Comparison of ENCODE assay signal across 27 cellular contexts in genomic region chr4:13722649-13723048, GRCh38.
DNase-seq lines count a peak whose midpoint lies in the region; ATAC-seq, FAIRE-seq and TF ChIP-seq lines count a peak whose summit lies in the region.
"Had no signal": no experiment of that assay in that cellular context is flagged by ENCODE, and none has a peak within 500 bp of the region (broad histone marks: within the 10 kb centered on the region; RNA-seq: fewer than 3 reads in every experiment).

No MANE protein-coding gene starts in this region.

- ATAC-seq in left colon: peak; percentile 61
- no peak for ATAC-seq in HG02678 (IDR thresholded peaks at IDR 0.05; ENCODE audit: unreplicated experiment)
- no peak for ATAC-seq in HG02642 (IDR thresholded peaks at IDR 0.05; ENCODE audit: poor library complexity, unreplicated experiment)
- ATAC-seq: GM12878 had no signal

- no peaks in the 10 kb centered on the region for H3K9me3 Mint-ChIP-seq in progenitor cell of endocrine pancreas (ENCODE audit: low read depth)
- H3K9me3 Mint-ChIP-seq: CD4-positive, alpha-beta memory T cell had no signal

- no peaks in the 10 kb centered on the region for H3K36me3 ChIP-seq in small intestine (ENCODE audit: control insufficient read depth in 2 of 2, insufficient read depth in 2 of 2, low read length in 2 of 2)
- H3K36me3 ChIP-seq: BE2C, BLaER1 had no signal

- H3K27ac Mint-ChIP-seq in progenitor cell of endocrine pancreas: peak overlapping the region; percentile 7
- H3K27ac Mint-ChIP-seq: CD4-positive, alpha-beta memory T cell; CD4-positive, CD25-positive, alpha-beta regulatory T cell; CD8-positive, alpha-beta memory T cell had no signal

- TF ChIP-seq CTCF in progenitor cell of endocrine pancreas (IDR thresholded peaks at IDR 0.05; ENCODE audit: unreplicated experiment): no peak

- no peak overlapping the region for H3K4me3 Mint-ChIP-seq in progenitor cell of endocrine pancreas (ENCODE audit: low read depth)
- H3K4me3 Mint-ChIP-seq: CD14-positive monocyte; CD4-positive, alpha-beta memory T cell; CD4-positive, CD25-positive, alpha-beta regulatory T cell; CD8-positive, alpha-beta memory T cell had no signal

- no peaks in the 10 kb centered on the region for H3K27me3 ChIP-seq in small intestine (ENCODE audit: control insufficient read depth in 2 of 2, insufficient read depth in 2 of 2, low read length in 2 of 2)
- H3K27me3 ChIP-seq: BE2C, BLaER1 had no signal

- H3K36me3 Mint-ChIP-seq in progenitor cell of endocrine pancreas (ENCODE audit: insufficient read depth): no peaks in the 10 kb centered on the region
- H3K36me3 Mint-ChIP-seq: CD14-positive monocyte; CD4-positive, alpha-beta memory T cell; CD4-positive, CD25-positive, alpha-beta regulatory T cell; CD8-positive, alpha-beta memory T cell had no signal

- H3K4me3 ChIP-seq in small intestine (ENCODE audit: low read depth in 1 of 2, low read length in 2 of 2): no peak overlapping the region
- H3K4me3 ChIP-seq: BLaER1, GM12878 had no signal

- no peak for FAIRE-seq in small intestine (lab: Jason Lieb, UNC)
- FAIRE-seq: A204.1, GM12878, GM12892, GM18507 had no signal

- DNase-seq in left colon (no peak), progenitor cell of endocrine pancreas (ENCODE audit: low spot score, unreplicated experiment) (no peak), small intestine (peak; percentile 58), NCI-H1930 (lab: John Stamatoyannopoulos, UW) (no peak)
- DNase-seq: 8988T; ACHN; BE2C; C1 segment of cervical spinal cord; CD4-positive, alpha-beta memory T cell; CD4-positive, CD25-positive, alpha-beta regulatory T cell; CD8-positive, alpha-beta memory T cell; COR-L47; DMS 273 treated with DMSO at 0.1 percent for 48 hours; DMS153; DMS53; DMS79; DND-41; EL; GDM1 had no signal

- 19 to 67% (median 50%) methylated on average over 1 of the region's 1 CpG for WGBS in small intestine, 3 donors

- H3K27ac ChIP-seq in small intestine (ENCODE audit: low read depth in 1 of 2, low read length in 1 of 2): peak overlapping the region in 1 of 2 donors; percentile 28
- H3K27ac ChIP-seq: BLaER1 had no signal

- no peaks in the 10 kb centered on the region for H3K4me1 Mint-ChIP-seq in progenitor cell of endocrine pancreas (ENCODE audit: low read depth)
- H3K4me1 Mint-ChIP-seq: CD14-positive monocyte; CD4-positive, alpha-beta memory T cell; CD4-positive, CD25-positive, alpha-beta regulatory T cell; CD8-positive, alpha-beta memory T cell had no signal

- H3K4me1 ChIP-seq in small intestine (ENCODE audit: control insufficient read depth in 2 of 2, insufficient read depth in 1 of 2, low read depth in 1 of 2, low read length in 1 of 2): peaks cover 0 to 6% of the 10 kb centered on the region in 2 donors
- H3K4me1 ChIP-seq: BE2C, BLaER1 had no signal

- no peaks in the 10 kb centered on the region for H3K9me3 ChIP-seq in small intestine (ENCODE audit: control insufficient read depth, low read depth)
- H3K9me3 ChIP-seq: BE2C, BLaER1 had no signal

- no peaks in the 10 kb centered on the region for H3K27me3 Mint-ChIP-seq in progenitor cell of endocrine pancreas
- H3K27me3 Mint-ChIP-seq: CD4-positive, CD25-positive, alpha-beta regulatory T cell had no signal

- intact Hi-C loops in left colon (cut with DNase I, micrococcal nuclease): no loop called here
